1 cellular context compared by ENCODE assay signal in genomic region chr13:21476893-21477472, GRCh38.
TF ChIP-seq lines count a peak whose summit lies in the region.

No MANE protein-coding gene starts in this region.

TF ChIP-seq in IMR-90, 13 proteins besides CTCF, POLR2A, EP300 and RAD21 (continued from another document):
- TF ChIP-seq RCOR1 (IDR thresholded peaks at IDR 0.05; ENCODE audit: insufficient replicate concordance, low read length) = no peak
- peak; percentile 61 for TF ChIP-seq SMC3 (IDR thresholded peaks at IDR 0.05; ENCODE audit: low read depth, low read length)
- no peak for TF ChIP-seq MAFK (IDR thresholded peaks at IDR 0.05; ENCODE audit: low read depth, low read length)
